In the genomic region with DNA sequence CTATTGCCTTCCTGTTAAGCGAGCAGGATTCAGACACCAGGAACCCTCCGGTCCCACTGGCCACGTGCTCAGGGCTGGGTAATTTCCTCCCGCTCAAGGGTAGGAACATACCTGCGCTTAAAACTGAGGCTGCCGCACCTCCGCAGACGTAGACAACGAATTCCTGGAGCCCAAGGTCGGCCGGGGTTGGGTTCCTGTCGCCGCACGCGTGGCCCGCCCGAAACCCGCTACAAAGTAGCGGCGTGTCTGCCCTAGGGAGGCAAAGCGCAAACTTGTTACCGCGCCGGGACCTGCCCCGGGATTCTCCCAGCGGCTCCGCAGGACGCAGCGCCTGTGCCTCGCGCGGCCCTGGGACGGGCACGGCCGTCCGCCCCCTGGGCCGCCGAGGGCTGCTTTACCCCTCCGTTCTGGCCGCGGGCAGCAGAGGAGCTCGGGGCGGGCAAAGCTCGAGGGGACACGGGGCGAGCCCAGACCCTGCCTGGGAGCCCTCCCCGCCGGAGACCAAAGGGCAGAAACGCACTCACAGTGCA, we compare ENCODE assay signal across 8 cellular contexts. TPM values are rescaled to one million over a fixed set of nuclear protein-coding genes. Genes with fewer than 3 reads are reported as not detected.
DNase-seq lines count a peak whose midpoint lies in the region; ATAC-seq and TF ChIP-seq lines count a peak whose summit lies in the region.

No MANE protein-coding gene starts in this region.

- 5 to 20% methylated on average over 5 to 29 of the region's 49 CpGs for WGBS in thyroid gland, 2 donors

- H3K36me3 ChIP-seq in NT2/D1 (ENCODE audit: insufficient read depth, insufficient read length, low read length) (peaks cover 3% of the 10 kb centered on the region), thyroid gland (no peaks in the 10 kb centered on the region)

- H3K27ac ChIP-seq in thyroid gland = no peak overlapping the region

- TF ChIP-seq CTCF in thyroid gland (IDR thresholded peaks at IDR 0.05) = no peak

- no peaks in the 10 kb centered on the region; the same call in 1 of the 2 replicates for H3K9me3 ChIP-seq in NT2/D1 (ENCODE audit: insufficient read depth, low read length)
- H3K9me3 ChIP-seq in thyroid gland = no peaks in the 10 kb centered on the region

- H3K9ac ChIP-seq in NT2/D1 (ENCODE audit: insufficient read length, low read depth) = peak overlapping the region; percentile 76

- peak overlapping the region; percentile 40 for H3K4me3 ChIP-seq in NT2/D1 (ENCODE audit: insufficient read length, low read depth)
- peak overlapping the region; percentile 43 to 51 (median 51) for H3K4me3 ChIP-seq in thyroid gland (replicated peaks in 1 of 3)

- intact Hi-C loops in thyroid gland (cut with DNase I) = no loop called here

- TF ChIP-seq POLR2A in thyroid gland (IDR thresholded peaks at IDR 0.05) = no peak

- no peaks in the 10 kb centered on the region for H3K4me1 ChIP-seq in NT2/D1 (ENCODE audit: insufficient read depth, insufficient read length)
- H3K4me1 ChIP-seq in thyroid gland = peaks cover 0 to 5% of the 10 kb centered on the region in 2 donors

- DNase-seq in AG08395 (ENCODE audit: low spot score) = peak; percentile 28
- no peak for DNase-seq in NT2/D1 (ENCODE audit: low read depth, low spot score)
- peak; percentile 35 for DNase-seq in dermis blood vessel endothelial cell
- peak; percentile 4 to 12 for DNase-seq in lung microvascular endothelial cell (ENCODE audit: low read depth in 2 of 2)
- peak; percentile 4 to 13 for DNase-seq in thyroid gland
- no peak for DNase-seq in NCI-H748 (lab: John Stamatoyannopoulos, UW; ENCODE audit: unreplicated experiment)
- DNase-seq in NCI-H82 treated with DMSO at 0.1 percent for 48 hours (lab: John Stamatoyannopoulos, UW; ENCODE audit: unreplicated experiment) = no peak

- H3K27me3 ChIP-seq in NT2/D1 (ENCODE audit: insufficient read depth, insufficient read length) (peaks cover 23% of the 10 kb centered on the region), thyroid gland (no peaks in the 10 kb centered on the region)

- ATAC-seq in GM18517 (IDR thresholded peaks at IDR 0.05; ENCODE audit: unreplicated experiment) = no peak

RNA-seq across cellular contexts. Expression of a gene that starts 0.3 kb away (rescaled TPM):
- under 0.01 and 0.14 TPM in 2 replicates for total RNA-seq in dermis blood vessel endothelial cell
- total RNA-seq in lung microvascular endothelial cell = under 0.01 TPM in 1 of 2 replicates, not detected in the other
- total RNA-seq in thyroid gland = 1 to 10 TPM in 2 of 4 donors, under 1 TPM in 2; 0.67 to 1.2 (median 0.90) TPM

Comparison
In these comparisons a context has a peak if more than half of its experiments do, and no peak if none do; other contexts are left out.
1. DNase-seq: peak in AG08395 (single experiment), dermis blood vessel endothelial cell (single experiment), lung microvascular endothelial cell (2 of 2) and thyroid gland (2 of 2); none in NT2/D1 (single experiment), NCI-H748 (single experiment) and NCI-H82 treated with DMSO at 0.1 percent for 48 hours (single experiment).